In the genomic region with DNA sequence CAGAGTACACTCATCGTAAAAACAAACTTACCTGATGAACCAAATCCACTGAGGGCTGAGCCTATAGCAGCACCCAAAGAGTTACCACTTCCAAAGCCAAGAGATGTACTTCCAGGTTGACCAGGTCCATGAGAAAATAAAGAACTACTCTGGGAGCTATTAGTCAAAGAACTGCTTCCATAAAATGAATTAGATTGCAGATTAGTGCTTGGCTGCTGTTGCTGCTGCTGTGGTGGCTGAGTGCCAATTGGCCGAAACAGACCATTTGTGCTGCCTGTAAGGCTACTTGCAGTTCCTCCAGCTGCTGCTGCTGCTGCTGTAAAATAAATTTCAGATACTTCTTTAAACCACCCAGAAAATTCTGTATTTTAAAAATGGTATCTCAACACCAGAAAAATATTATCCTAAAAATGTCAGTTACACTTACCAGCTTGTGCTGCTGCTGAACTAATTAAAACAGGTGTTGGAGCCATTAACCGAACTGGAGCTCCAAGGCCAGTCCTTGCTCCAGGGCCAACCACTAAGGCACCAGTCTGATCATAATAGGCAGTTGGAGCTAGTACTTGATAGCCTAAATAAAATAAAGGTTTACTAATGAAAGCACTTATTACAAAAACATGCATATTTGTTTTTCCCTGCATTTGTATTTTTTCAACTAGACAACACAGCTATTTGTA, we compare ENCODE assay signal across 1 cellular context.
TF ChIP-seq lines count a peak whose summit lies in the region.

No MANE protein-coding gene starts in this region.

TF ChIP-seq in WTC11, 78 proteins besides CTCF, POLR2A, EP300 and RAD21 (continued from another document):
- TF ChIP-seq, protein P1, sequence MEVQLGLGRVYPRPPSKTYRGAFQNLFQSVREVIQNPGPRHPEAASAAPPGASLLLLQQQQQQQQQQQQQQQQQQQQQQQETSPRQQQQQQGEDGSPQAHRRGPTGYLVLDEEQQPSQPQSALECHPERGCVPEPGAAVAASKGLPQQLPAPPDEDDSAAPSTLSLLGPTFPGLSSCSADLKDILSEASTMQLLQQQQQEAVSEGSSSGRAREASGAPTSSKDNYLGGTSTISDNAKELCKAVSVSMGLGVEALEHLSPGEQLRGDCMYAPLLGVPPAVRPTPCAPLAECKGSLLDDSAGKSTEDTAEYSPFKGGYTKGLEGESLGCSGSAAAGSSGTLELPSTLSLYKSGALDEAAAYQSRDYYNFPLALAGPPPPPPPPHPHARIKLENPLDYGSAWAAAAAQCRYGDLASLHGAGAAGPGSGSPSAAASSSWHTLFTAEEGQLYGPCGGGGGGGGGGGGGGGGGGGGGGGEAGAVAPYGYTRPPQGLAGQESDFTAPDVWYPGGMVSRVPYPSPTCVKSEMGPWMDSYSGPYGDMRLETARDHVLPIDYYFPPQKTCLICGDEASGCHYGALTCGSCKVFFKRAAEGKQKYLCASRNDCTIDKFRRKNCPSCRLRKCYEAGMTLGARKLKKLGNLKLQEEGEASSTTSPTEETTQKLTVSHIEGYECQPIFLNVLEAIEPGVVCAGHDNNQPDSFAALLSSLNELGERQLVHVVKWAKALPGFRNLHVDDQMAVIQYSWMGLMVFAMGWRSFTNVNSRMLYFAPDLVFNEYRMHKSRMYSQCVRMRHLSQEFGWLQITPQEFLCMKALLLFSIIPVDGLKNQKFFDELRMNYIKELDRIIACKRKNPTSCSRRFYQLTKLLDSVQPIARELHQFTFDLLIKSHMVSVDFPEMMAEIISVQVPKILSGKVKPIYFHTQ (CRISPR knock-in tag; IDR thresholded peaks at IDR 0.05) = no peak
- TF ChIP-seq NFE2L1 (CRISPR knock-in tag; IDR thresholded peaks at IDR 0.05) (no peak), JAZF1 (CRISPR knock-in tag; IDR thresholded peaks at IDR 0.05) (no peak)
TF ChIP-seq in WTC11: peak in this region for 0.
